Comparison of ENCODE assay signal across 20 cellular contexts in genomic region chr2:172606285-172606684, GRCh38.
"Had no signal": no experiment of that assay in that cellular context is flagged by ENCODE, and none has a peak within 500 bp of the region (broad histone marks: within the 10 kb centered on the region; RNA-seq: fewer than 3 reads in every experiment).

No MANE protein-coding gene starts in this region.

- H3K27me3 Mint-ChIP-seq: activated CD4-positive, alpha-beta memory T cell treated with anti-CD3 and anti-CD28 coated beads for 36 hours; activated CD8-positive, alpha-beta memory T cell treated with anti-CD3 and anti-CD28 coated beads, Interleukin-2, amount 10 ng/mL, durations not matched to agents 7 days and 5 days; activated naive CD4-positive, alpha-beta T cell treated with anti-CD3 and anti-CD28 coated beads, Interleukin-2, amount 10 ng/mL, durations not matched to agents 7 days and 5 days; stimulated activated naive CD8-positive, alpha-beta T cell treated with anti-CD3 and anti-CD28 coated beads, Interleukin-15, Interleukin-2, amounts not matched to agents 100 ng/mL and 50 ng/mL, for 24 hours; type B pancreatic cell had no signal

- H3K9me3 ChIP-seq: colonic mucosa, esophagus muscularis mucosa, gastroesophageal sphincter, lower lobe of right lung, prostate gland, suprapubic skin had no signal

- H3K27ac Mint-ChIP-seq: activated CD4-positive, alpha-beta memory T cell treated with anti-CD3 and anti-CD28 coated beads for 36 hours; activated CD8-positive, alpha-beta memory T cell treated with anti-CD3 and anti-CD28 coated beads, Interleukin-2, amount 10 ng/mL, durations not matched to agents 7 days and 5 days; activated naive CD4-positive, alpha-beta T cell treated with anti-CD3 and anti-CD28 coated beads, Interleukin-2, amount 10 ng/mL, durations not matched to agents 7 days and 5 days; nephron; stimulated activated naive CD8-positive, alpha-beta T cell treated with anti-CD3 and anti-CD28 coated beads, Interleukin-15, Interleukin-2, amounts not matched to agents 100 ng/mL and 50 ng/mL, for 24 hours; type B pancreatic cell had no signal

- H3K4me3 Mint-ChIP-seq: activated CD4-positive, alpha-beta memory T cell treated with anti-CD3 and anti-CD28 coated beads for 36 hours; activated CD8-positive, alpha-beta memory T cell treated with anti-CD3 and anti-CD28 coated beads, Interleukin-2, amount 10 ng/mL, durations not matched to agents 7 days and 5 days; activated naive CD4-positive, alpha-beta T cell treated with anti-CD3 and anti-CD28 coated beads, Interleukin-2, amount 10 ng/mL, durations not matched to agents 7 days and 5 days; nephron; stimulated activated naive CD8-positive, alpha-beta T cell treated with anti-CD3 and anti-CD28 coated beads, Interleukin-15, Interleukin-2, amounts not matched to agents 100 ng/mL and 50 ng/mL, for 24 hours; type B pancreatic cell had no signal

- DNase-seq: activated CD4-positive, alpha-beta memory T cell treated with anti-CD3 and anti-CD28 coated beads for 36 hours; activated CD4-positive, alpha-beta T cell treated with anti-CD3 and anti-CD28 coated beads for 1 hour; activated CD8-positive, alpha-beta memory T cell treated with anti-CD3 and anti-CD28 coated beads, Interleukin-2, amount 10 ng/mL, durations not matched to agents 7 days and 5 days; activated naive CD4-positive, alpha-beta T cell treated with anti-CD3 and anti-CD28 coated beads, Interleukin-2, amount 10 ng/mL, durations not matched to agents 7 days and 5 days; activated T-cell treated with anti-CD3 and anti-CD28 coated beads, Interleukin-2, amount 50 U/mL, for 1 hour; central memory CD4-positive, alpha-beta T cell; colonic mucosa; left colon; lower lobe of right lung; occipital lobe; right cardiac atrium; T-helper 1 cell; T1000 had no signal

- H3K4me3 ChIP-seq: colonic mucosa, esophagus muscularis mucosa, gastroesophageal sphincter, lower lobe of right lung, prostate gland, suprapubic skin had no signal

- H3K4me1 ChIP-seq: colonic mucosa, esophagus muscularis mucosa, gastroesophageal sphincter, lower lobe of right lung, prostate gland, suprapubic skin had no signal

- H3K9me3 Mint-ChIP-seq: activated CD4-positive, alpha-beta memory T cell treated with anti-CD3 and anti-CD28 coated beads for 36 hours; activated naive CD4-positive, alpha-beta T cell treated with anti-CD3 and anti-CD28 coated beads, Interleukin-2, amount 10 ng/mL, durations not matched to agents 7 days and 5 days; nephron; stimulated activated naive CD8-positive, alpha-beta T cell treated with anti-CD3 and anti-CD28 coated beads, Interleukin-15, Interleukin-2, amounts not matched to agents 100 ng/mL and 50 ng/mL, for 24 hours; type B pancreatic cell had no signal

- H3K27me3 ChIP-seq: colonic mucosa, esophagus muscularis mucosa, gastroesophageal sphincter, suprapubic skin had no signal

- H3K36me3 ChIP-seq: colonic mucosa, lower lobe of right lung, prostate gland had no signal

- H3K27ac ChIP-seq: colonic mucosa, esophagus muscularis mucosa, gastroesophageal sphincter, lower lobe of right lung, prostate gland, suprapubic skin had no signal

- ATAC-seq: activated CD8-positive, alpha-beta memory T cell treated with anti-CD3 and anti-CD28 coated beads, Interleukin-2, amount 10 ng/mL, durations not matched to agents 7 days and 5 days; gastroesophageal sphincter; left colon; lower lobe of right lung; right cardiac atrium had no signal

- H3K4me1 Mint-ChIP-seq: activated CD8-positive, alpha-beta memory T cell treated with anti-CD3 and anti-CD28 coated beads, Interleukin-2, amount 10 ng/mL, durations not matched to agents 7 days and 5 days; activated naive CD4-positive, alpha-beta T cell treated with anti-CD3 and anti-CD28 coated beads, Interleukin-2, amount 10 ng/mL, durations not matched to agents 7 days and 5 days had no signal
